22 cellular contexts compared by ENCODE assay signal in the genomic region with DNA sequence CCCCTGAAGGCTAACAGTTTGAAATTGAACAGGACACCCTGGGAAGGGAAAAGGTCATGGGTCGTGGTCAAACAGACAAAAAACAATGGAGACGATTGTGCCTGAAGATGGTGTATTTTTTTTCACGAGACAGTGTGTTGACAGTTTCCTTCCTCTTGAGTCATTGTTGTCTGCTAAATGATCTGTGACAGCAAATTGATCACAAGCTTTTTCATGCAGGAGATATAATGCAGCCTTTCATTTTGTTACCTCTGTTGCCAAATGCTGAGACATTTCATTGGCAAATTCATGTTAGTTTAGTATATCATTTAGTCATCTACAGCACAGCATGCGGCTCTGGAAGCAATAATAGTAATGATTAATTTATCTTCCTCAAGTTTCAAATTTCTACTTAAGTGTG. TPM values are rescaled to one million over a fixed set of nuclear protein-coding genes. Genes with fewer than 3 reads are reported as not detected.
DNase-seq lines count a peak whose midpoint lies in the region; ATAC-seq, FAIRE-seq and TF ChIP-seq lines count a peak whose summit lies in the region.
"Had no signal": no experiment of that assay in that cellular context is flagged by ENCODE, and none has a peak within 500 bp of the region (broad histone marks: within the 10 kb centered on the region; RNA-seq: fewer than 3 reads in every experiment).

No MANE protein-coding gene starts in this region.

- WGBS in mammary epithelial cell (ENCODE audit: low coverage, missing lambda C conversion rate), result 53% methylated on average over 4 of the region's 4 CpGs
- WGBS in GM12878 (ENCODE audit: insufficient coverage, insufficient replicate concordance, low lambda C conversion rate, missing lambda C conversion rate), result 8% methylated on average over 4 of the region's 4 CpGs

- H3K36me3 Mint-ChIP-seq in MCF 10A (ENCODE audit: insufficient read depth, unreplicated experiment), result no peaks in the 10 kb centered on the region
- H3K36me3 Mint-ChIP-seq in effector memory CD8-positive, alpha-beta T cell (ENCODE audit: insufficient read depth), result no peaks in the 10 kb centered on the region
- H3K36me3 Mint-ChIP-seq in activated naive CD8-positive, alpha-beta T cell treated with anti-CD3 and anti-CD28 coated beads, Interleukin-2, amount 50 U/mL, for 24 hours (ENCODE audit: low read depth), result no peaks in the 10 kb centered on the region
- H3K36me3 Mint-ChIP-seq: immature natural killer cell, T-cell had no signal

- no peaks in the 10 kb centered on the region for H3K36me3 ChIP-seq in mammary epithelial cell (ENCODE audit: insufficient read depth, low read length)
- no peaks in the 10 kb centered on the region for H3K36me3 ChIP-seq in GM12878 (ENCODE audit: control insufficient read depth in 2 of 2, insufficient read depth in 2 of 2, low read length in 1 of 2)
- H3K36me3 ChIP-seq: breast epithelium, HAP-1 had no signal

- intact Hi-C loops in mammary epithelial cell (cut with micrococcal nuclease) (loop anchor here (10.0 kb wide), 1 partner anchor 46 kb away; no protein-coding TSS in a partner anchor), MCF 10A (cut with micrococcal nuclease) (no loop called here), GM12878 (cut with micrococcal nuclease; ENCODE audit: unreplicated experiment) (no loop called here)

- TF ChIP-seq RAD21 in GM12878 (IDR thresholded peaks at IDR 0.05; ENCODE audit: insufficient read depth, low read depth, low read length), result no peak

- no peak overlapping the region for H3K27ac Mint-ChIP-seq in MCF 10A (ENCODE audit: low read depth, unreplicated experiment)
- no peak overlapping the region for H3K27ac Mint-ChIP-seq in effector memory CD8-positive, alpha-beta T cell
- H3K27ac Mint-ChIP-seq in activated naive CD8-positive, alpha-beta T cell treated with anti-CD3 and anti-CD28 coated beads, Interleukin-2, amount 50 U/mL, for 24 hours, result no peak overlapping the region
- H3K27ac Mint-ChIP-seq: activated B cell treated with CpG ODN at 0.5 μM for 24 hours; immature natural killer cell; stimulated activated naive CD8-positive, alpha-beta T cell treated with anti-CD3 and anti-CD28 coated beads, Interleukin-15, amount 100 ng/mL, for 72 hours had no signal

- no peak overlapping the region for H3K4me3 Mint-ChIP-seq in MCF 10A (ENCODE audit: unreplicated experiment)
- H3K4me3 Mint-ChIP-seq in effector memory CD8-positive, alpha-beta T cell, result no peak overlapping the region
- no peak overlapping the region for H3K4me3 Mint-ChIP-seq in activated naive CD8-positive, alpha-beta T cell treated with anti-CD3 and anti-CD28 coated beads, Interleukin-2, amount 50 U/mL, for 24 hours
- H3K4me3 Mint-ChIP-seq: activated B cell treated with CpG ODN at 0.5 μM for 24 hours; immature natural killer cell; stimulated activated naive CD8-positive, alpha-beta T cell treated with anti-CD3 and anti-CD28 coated beads, Interleukin-15, amount 100 ng/mL, for 72 hours; T-cell had no signal

- peak; percentile 60 for DNase-seq in mammary epithelial cell
- no peak for DNase-seq in MCF 10A (ENCODE audit: unreplicated experiment)
- peak; percentile 37 for DNase-seq in NCI-H2196 treated with DMSO at 0.1 percent for 48 hours (lab: John Stamatoyannopoulos, UW; ENCODE audit: unreplicated experiment)
- no peak for DNase-seq in GM12878 (ENCODE audit: low read depth, low spot score)
- DNase-seq in renal cortical epithelial cell (ENCODE audit: low read depth), result peak; percentile 49
- no peak for DNase-seq in ureter (ENCODE audit: low spot score)
- no peak for DNase-seq in effector memory CD8-positive, alpha-beta T cell
- no peak for DNase-seq in activated naive CD8-positive, alpha-beta T cell treated with anti-CD3 and anti-CD28 coated beads, Interleukin-2, amount 50 U/mL, for 24 hours
- DNase-seq: activated B cell treated with CpG ODN at 0.5 μM for 24 hours; activated CD8-positive, alpha-beta memory T cell treated with anti-CD3 and anti-CD28 coated beads, Interleukin-2, amount 50 U/mL, for 48 hours; activated naive CD4-positive, alpha-beta T cell treated with anti-CD3 and anti-CD28 coated beads, Interleukin-2, amount 50 U/mL, for 16 hours; effector CD8-positive, alpha-beta T cell; immature natural killer cell; KBM-7; mesendoderm; NCI-H1694; stimulated activated naive CD8-positive, alpha-beta T cell treated with anti-CD3 and anti-CD28 coated beads, Interleukin-15, amount 100 ng/mL, for 72 hours; T-cell had no signal

- TF ChIP-seq CTCF in mammary epithelial cell (conservative IDR thresholded peaks at IDR 0.05 in 1 of 2, IDR thresholded peaks at IDR 0.05 in 1 of 2; ENCODE audit: extremely low read depth in 1 of 2, insufficient read depth in 1 of 2, low read depth in 1 of 2, low read length in 2 of 2) (no peak), MCF 10A (IDR thresholded peaks at IDR 0.05; ENCODE audit: unreplicated experiment) (no peak), GM12878 (IDR thresholded peaks at IDR 0.05 in 2 of 3, conservative IDR thresholded peaks at IDR 0.05 in 1 of 3; ENCODE audit: control insufficient read depth in 2 of 3, extremely low read depth in 1 of 3, insufficient read depth in 1 of 3, low read depth in 3 of 3, low read length in 3 of 3) (no peak)

- SMC1A ChIA-PET in GM12878 (lab: Charles Lee; ENCODE audit: uncharacterized antibody, unreplicated experiment), result interaction anchor here (1.0 to 2.1 kb wide), 4 partner anchors 12 to 94 kb away, joined by 3 to 5 read pairs (median 4); no protein-coding TSS in a partner anchor

- no peaks in the 10 kb centered on the region for H3K9me3 Mint-ChIP-seq in MCF 10A (ENCODE audit: unreplicated experiment)
- H3K9me3 Mint-ChIP-seq in effector memory CD8-positive, alpha-beta T cell, result no peaks in the 10 kb centered on the region
- H3K9me3 Mint-ChIP-seq in activated naive CD8-positive, alpha-beta T cell treated with anti-CD3 and anti-CD28 coated beads, Interleukin-2, amount 50 U/mL, for 24 hours, result no peaks in the 10 kb centered on the region
- H3K9me3 Mint-ChIP-seq: activated B cell treated with CpG ODN at 0.5 μM for 24 hours; immature natural killer cell; stimulated activated naive CD8-positive, alpha-beta T cell treated with anti-CD3 and anti-CD28 coated beads, Interleukin-15, amount 100 ng/mL, for 72 hours; T-cell had no signal

- H3K27ac ChIP-seq in mammary epithelial cell (ENCODE audit: insufficient read depth, low read depth, low read length) (no peak overlapping the region), GM12878 (ENCODE audit: control insufficient read depth, insufficient read depth) (no peak overlapping the region)
- H3K27ac ChIP-seq: A549, breast epithelium had no signal

- peak in 1 of 2 experiments; percentile 12; a peak in 1 of 4 replicates for TF ChIP-seq EP300 in GM12878 (IDR thresholded peaks at IDR 0.05; ENCODE audit: borderline replicate concordance in 1 of 2, control insufficient read depth in 1 of 2, low read depth in 2 of 2, low read length in 2 of 2)

- POLR2A ChIA-PET in MCF 10A (lab: Yijun Ruan, JAX) (interaction anchor here (0.7 kb wide), 1 partner anchor 568 kb away, joined by 3 read pairs; no protein-coding TSS in a partner anchor), GM12878 (lab: Charles Lee) (no interaction called here)

- H3K27me3 Mint-ChIP-seq in MCF 10A (ENCODE audit: insufficient read depth, unreplicated experiment), result peaks cover 7% of the 10 kb centered on the region
- H3K27me3 Mint-ChIP-seq in effector memory CD8-positive, alpha-beta T cell, result peaks cover 17 to 26% of the 10 kb centered on the region in 2 donors
- H3K27me3 Mint-ChIP-seq in activated naive CD8-positive, alpha-beta T cell treated with anti-CD3 and anti-CD28 coated beads, Interleukin-2, amount 50 U/mL, for 24 hours, result peaks cover 25% of the 10 kb centered on the region

- in situ Hi-C loops in mammary epithelial cell (cut with MboI; ENCODE audit: low sequenced_read_pairs in 2 of 2) (loop anchor here (10.0 to 25.0 kb wide), 2 partner anchors 294 to 536 kb away; no protein-coding TSS in a partner anchor), GM12878 (cut with MboI) (no loop called here)

- CTCF ChIA-PET in mammary epithelial cell (lab: Charles Lee; ENCODE audit: low non-redundant PET), result no interaction called here
- CTCF ChIA-PET in MCF 10A (lab: Yijun Ruan, JAX), result interaction anchor here (0.6 to 1.2 kb wide), 5 partner anchors 11 to 539 kb away, joined by 3 to 4 read pairs (median 4); no protein-coding TSS in a partner anchor
- CTCF ChIA-PET in GM12878 (lab: Yijun Ruan, JAX), result interaction anchor here (0.6 to 1.3 kb wide), 3 partner anchors 20 to 217 kb away, joined by 3 to 4 read pairs (median 3); no protein-coding TSS in a partner anchor

- dilution Hi-C loops in mammary epithelial cell (cut with HindIII; ENCODE audit: low sequenced_read_pairs), result loop anchor here (5.0 kb wide), 1 partner anchor 549 kb away; no protein-coding TSS in a partner anchor

- FAIRE-seq in GM12878 (lab: Jason Lieb, UNC), result no peak
- FAIRE-seq: A549 had no signal

- no peaks in the 10 kb centered on the region for H3K4me1 Mint-ChIP-seq in MCF 10A (ENCODE audit: insufficient read depth, unreplicated experiment)
- H3K4me1 Mint-ChIP-seq in effector memory CD8-positive, alpha-beta T cell (ENCODE audit: low read depth in 2 of 2), result no peaks in the 10 kb centered on the region
- no peaks in the 10 kb centered on the region for H3K4me1 Mint-ChIP-seq in activated naive CD8-positive, alpha-beta T cell treated with anti-CD3 and anti-CD28 coated beads, Interleukin-2, amount 50 U/mL, for 24 hours
- H3K4me1 Mint-ChIP-seq: activated B cell treated with CpG ODN at 0.5 μM for 24 hours; immature natural killer cell; stimulated activated naive CD8-positive, alpha-beta T cell treated with anti-CD3 and anti-CD28 coated beads, Interleukin-15, amount 100 ng/mL, for 72 hours; T-cell had no signal

- H3K27me3 ChIP-seq in mammary epithelial cell (ENCODE audit: insufficient read depth, low read length), result no peaks in the 10 kb centered on the region
- H3K27me3 ChIP-seq in GM12878 (replicated peaks in 1 of 2; ENCODE audit: control insufficient read depth in 2 of 2, insufficient read depth in 2 of 2, low read length in 1 of 2), result no peaks in the 10 kb centered on the region; a peak in 1 of 4 replicates
- H3K27me3 ChIP-seq: breast epithelium had no signal

- TF ChIP-seq POLR2A in GM12878 (IDR thresholded peaks at IDR 0.05; ENCODE audit: low read depth, low read length), result no peak

- no peak overlapping the region for H3K4me3 ChIP-seq in mammary epithelial cell (replicated peaks in 1 of 3; ENCODE audit: insufficient read depth in 1 of 3, low read depth in 2 of 3, low read length in 3 of 3)
- no peak overlapping the region for H3K4me3 ChIP-seq in GM12878
- H3K4me3 ChIP-seq: A549, breast epithelium, HAP-1 had no signal

- no peak overlapping the region for H3K4me2 ChIP-seq in mammary epithelial cell (ENCODE audit: insufficient read depth, low read depth, low read length)
- no peak overlapping the region for H3K4me2 ChIP-seq in GM12878 (ENCODE audit: control insufficient read depth, insufficient read depth)
- H3K4me2 ChIP-seq: A549 had no signal

- RAD21 ChIA-PET in GM12878 (lab: Charles Lee; ENCODE audit: unreplicated experiment), result interaction anchor here (1.0 to 2.0 kb wide), 2 partner anchors 37 to 527 kb away, joined by 3 to 4 read pairs; no protein-coding TSS in a partner anchor

- H3K9ac ChIP-seq in mammary epithelial cell (ENCODE audit: insufficient read depth, low read length) (no peak overlapping the region), GM12878 (ENCODE audit: control insufficient read depth, insufficient read depth, low read length) (no peak overlapping the region)

- peak; percentile 68 for ATAC-seq in GM12878
- ATAC-seq in effector memory CD8-positive, alpha-beta T cell (replicated peaks), result no peak
- ATAC-seq in activated naive CD8-positive, alpha-beta T cell treated with anti-CD3 and anti-CD28 coated beads, Interleukin-2, amount 50 U/mL, for 24 hours, result no peak
- ATAC-seq: A549; stimulated activated naive CD8-positive, alpha-beta T cell treated with anti-CD3 and anti-CD28 coated beads, Interleukin-15, amount 100 ng/mL, for 72 hours; T-cell had no signal

- H3K4me1 ChIP-seq in mammary epithelial cell (ENCODE audit: insufficient read depth, low read length) (peaks cover 5% of the 10 kb centered on the region), GM12878 (ENCODE audit: control insufficient read depth, insufficient read depth, low read length) (no peaks in the 10 kb centered on the region)
- H3K4me1 ChIP-seq: A549, breast epithelium, HAP-1 had no signal

- H3K79me2 ChIP-seq in mammary epithelial cell (ENCODE audit: insufficient read depth, low read length) (no peaks in the 10 kb centered on the region), GM12878 (ENCODE audit: control insufficient read depth, insufficient read depth, low read length) (no peaks in the 10 kb centered on the region)

- H3K9me3 ChIP-seq in mammary epithelial cell (replicated peaks; ENCODE audit: insufficient read depth, low read length) (no peaks in the 10 kb centered on the region), GM12878 (replicated peaks; ENCODE audit: control insufficient read depth, insufficient read depth, low read length) (no peaks in the 10 kb centered on the region)
- H3K9me3 ChIP-seq: A549, breast epithelium, HAP-1 had no signal

- BruUV-seq in mammary epithelial cell (replicated peaks; lab: Mats Ljungman, UMichigan) (no TSS peak), MCF 10A (replicated peaks; lab: Mats Ljungman, UMichigan) (no TSS peak), GM12878 (replicated peaks; lab: Mats Ljungman, UMichigan) (no TSS peak)

- H2AFZ ChIP-seq in mammary epithelial cell (ENCODE audit: low read depth, low read length) (no peak overlapping the region), GM12878 (ENCODE audit: control insufficient read depth, low read depth, low read length) (no peak overlapping the region)

- H4K20me1 ChIP-seq in mammary epithelial cell (ENCODE audit: insufficient read depth, low read length) (no peaks in the 10 kb centered on the region), GM12878 (ENCODE audit: control insufficient read depth, insufficient read depth) (no peaks in the 10 kb centered on the region)

RNA-seq across cellular contexts. Expression of a gene that starts 27.7 kb away (rescaled TPM):
- not detected for total RNA-seq in mammary epithelial cell
- not detected for polyA plus RNA-seq in mammary epithelial cell
- polyA minus RNA-seq in mammary epithelial cell, result not detected
- total RNA-seq in MCF 10A (2022), result not detected in 2 replicates
- total RNA-seq in GM12878 (2013; cell fraction: nucleolus; rRNA removed), result not detected in 2 replicates
- total RNA-seq in GM12878 (2014; rRNA removed), result not detected in 2 replicates
- not detected in 2 replicates for total RNA-seq in GM12878 (2014; rRNA removed; fragmentation: Illumina TruSeq; extraction: Trizol)
- not detected in 2 replicates for total RNA-seq in GM12878 (2021)
- polyA plus RNA-seq in GM12878 (2011; ENCODE audit: low read depth), result not detected
- polyA plus RNA-seq in GM12878 (2011; rRNA removed), result not detected in 2 replicates
- polyA plus RNA-seq in GM12878 (2011; cell fraction: cytosol; rRNA removed), result not detected in 2 replicates
- not detected in 2 replicates for polyA plus RNA-seq in GM12878 (2011; cell fraction: nucleus; rRNA removed)
- polyA plus RNA-seq in GM12878 (2012), result not detected in 2 replicates
- not detected in 2 replicates for polyA plus RNA-seq in GM12878 (2014; fragmentation: Illumina TruSeq; extraction: Trizol)
- polyA plus RNA-seq in GM12878 (2014; fragmentation: Nextera tagmentation; extraction: Ambion mirVana), result not detected
- not detected in 2 replicates for polyA plus RNA-seq in GM12878 (2014; rRNA removed)
- not detected for polyA plus RNA-seq in GM12878 (2016; fragmentation: Nextera tagmentation; extraction: Ambion mirVana)
- not detected in 2 replicates for polyA minus RNA-seq in GM12878 (2011; rRNA and poly(A)+ RNA removed)
- polyA minus RNA-seq in GM12878 (2011; cell fraction: cytosol; rRNA and poly(A)+ RNA removed), result not detected in 2 replicates
- polyA minus RNA-seq in GM12878 (2011; cell fraction: nucleus; rRNA and poly(A)+ RNA removed), result not detected in 2 replicates
- total RNA-seq in renal cortical epithelial cell, result 0.10 TPM in 1 of 2 replicates, not detected in the other
- total RNA-seq in ureter, result not detected
- total RNA-seq: activated B cell treated with CpG ODN at 0.5 μM for 24 hours, breast epithelium, glomerular endothelial cell, T-cell had no signal
- polyA plus RNA-seq: A549, immature natural killer cell had no signal

Comparison
In these comparisons a context has a peak if more than half of its experiments do, and no peak if none do; other contexts are left out.
1. DNase-seq: peak in mammary epithelial cell (single experiment), NCI-H2196 treated with DMSO at 0.1 percent for 48 hours (single experiment) and renal cortical epithelial cell (single experiment); none in MCF 10A (single experiment), GM12878 (single experiment), ureter (single experiment), effector memory CD8-positive, alpha-beta T cell (0 of 3) and activated naive CD8-positive, alpha-beta T cell treated with anti-CD3 and anti-CD28 coated beads, Interleukin-2, amount 50 U/mL, for 24 hours (single experiment).